8 cellular contexts compared by ENCODE assay signal in genomic region chr16:67001159-67001486, GRCh38. TPM values are rescaled to one million over a fixed set of nuclear protein-coding genes. Genes with fewer than 3 reads are reported as not detected.
DNase-seq lines count a peak whose midpoint lies in the region; ATAC-seq and TF ChIP-seq lines count a peak whose summit lies in the region.

No MANE protein-coding gene starts in this region.

- no peaks in the 10 kb centered on the region for H3K9me3 ChIP-seq in adipocyte (ENCODE audit: control insufficient read depth, low read length)
- no peaks in the 10 kb centered on the region for H3K9me3 ChIP-seq in iPS-15b (ENCODE audit: control insufficient read depth, insufficient read depth, low read length)
- H3K9me3 ChIP-seq in subcutaneous abdominal adipose tissue (ENCODE audit: control insufficient read depth in 5 of 5, low read length in 5 of 5), result no peaks in the 10 kb centered on the region

- intact Hi-C loops in activated CD4-positive, alpha-beta T cell treated with anti-CD3 and anti-CD28 coated beads, Interleukin-2, amount 10 ng/mL, durations not matched to agents 24 days and 14 days (cut with micrococcal nuclease), result no loop called here

- H3K27me3 ChIP-seq in adipocyte (replicated peaks; ENCODE audit: control insufficient read depth, insufficient read depth, low read length), result peaks cover 18% of the 10 kb centered on the region
- peaks cover 54% of the 10 kb centered on the region for H3K27me3 ChIP-seq in iPS-15b (ENCODE audit: control insufficient read depth, insufficient read depth, low read length)
- H3K27me3 ChIP-seq in subcutaneous abdominal adipose tissue (ENCODE audit: control insufficient read depth in 5 of 5, insufficient read depth in 4 of 5, low read length in 5 of 5), result peaks cover 0 to 6% (median 2%) of the 10 kb centered on the region in 5 donors

- H3K4me3 ChIP-seq in adipocyte (ENCODE audit: low read length) (peak overlapping the region; percentile 41), iPS-15b (ENCODE audit: low read depth, low read length) (peak overlapping the region; percentile 62), subcutaneous abdominal adipose tissue (ENCODE audit: low read depth in 1 of 5, low read length in 5 of 5) (peak overlapping the region in 4 of 5 donors; percentile 17 to 46 (median 36))

- no peaks in the 10 kb centered on the region for H3K27me3 Mint-ChIP-seq in activated CD4-positive, alpha-beta T cell treated with anti-CD3 and anti-CD28 coated beads, Interleukin-2, amount 10 ng/mL, durations not matched to agents 24 days and 14 days

- H3K9ac ChIP-seq in adipocyte (ENCODE audit: low read length) (no peak overlapping the region), iPS-15b (ENCODE audit: low read depth, low read length) (no peak overlapping the region), subcutaneous abdominal adipose tissue (ENCODE audit: low read length in 5 of 5) (no peak overlapping the region)

- DNase-seq in activated CD4-positive, alpha-beta T cell treated with anti-CD3 and anti-CD28 coated beads, Interleukin-2, amount 10 ng/mL, durations not matched to agents 24 days and 14 days, result no peak
- no peak for DNase-seq in activated CD4-positive, alpha-beta T cell treated with anti-CD3 and anti-CD28 coated beads, Interleukin-2, amount 50 U/mL, for 1 hour
- no peak for DNase-seq in adipocyte (ENCODE audit: low read depth)
- no peak for DNase-seq in CD1c-positive myeloid dendritic cell (ENCODE audit: extremely low spot score)
- no peak for DNase-seq in omental fat pad (ENCODE audit: low spot score)

- H3K4me1 ChIP-seq in adipocyte (ENCODE audit: control insufficient read depth, insufficient read depth, low read length) (peaks cover 19% of the 10 kb centered on the region), iPS-15b (ENCODE audit: control insufficient read depth, insufficient read depth, low read length) (peaks cover 7% of the 10 kb centered on the region), subcutaneous abdominal adipose tissue (ENCODE audit: control insufficient read depth in 5 of 5, insufficient read depth in 5 of 5, low read length in 5 of 5) (peaks cover 0 to 24% (median 19%) of the 10 kb centered on the region in 5 donors)

- no peak for TF ChIP-seq CTCF in omental fat pad (IDR thresholded peaks at IDR 0.05)

- H3K9me3 Mint-ChIP-seq in activated CD4-positive, alpha-beta T cell treated with anti-CD3 and anti-CD28 coated beads, Interleukin-2, amount 10 ng/mL, durations not matched to agents 24 days and 14 days, result no peaks in the 10 kb centered on the region

- no peak overlapping the region for H3K27ac ChIP-seq in subcutaneous abdominal adipose tissue (ENCODE audit: low read depth, low read length)

- H3K36me3 ChIP-seq in adipocyte (ENCODE audit: control insufficient read depth, insufficient read depth, low read length, severe bottlenecking) (no peaks in the 10 kb centered on the region), iPS-15b (ENCODE audit: control insufficient read depth, insufficient read depth, low read length) (no peaks in the 10 kb centered on the region), subcutaneous abdominal adipose tissue (ENCODE audit: control insufficient read depth in 5 of 5, insufficient read depth in 5 of 5, low read length in 5 of 5) (peaks cover 0 to 6% (median 0%) of the 10 kb centered on the region in 5 donors)

- peaks cover 39% of the 10 kb centered on the region for H3K4me1 Mint-ChIP-seq in activated CD4-positive, alpha-beta T cell treated with anti-CD3 and anti-CD28 coated beads, Interleukin-2, amount 10 ng/mL, durations not matched to agents 24 days and 14 days

- H3K27ac Mint-ChIP-seq in activated CD4-positive, alpha-beta T cell treated with anti-CD3 and anti-CD28 coated beads, Interleukin-2, amount 10 ng/mL, durations not matched to agents 24 days and 14 days, result no peak overlapping the region

- H3K36me3 Mint-ChIP-seq in activated CD4-positive, alpha-beta T cell treated with anti-CD3 and anti-CD28 coated beads, Interleukin-2, amount 10 ng/mL, durations not matched to agents 24 days and 14 days (ENCODE audit: low read depth), result peaks cover 34% of the 10 kb centered on the region

- H3K4me3 Mint-ChIP-seq in activated CD4-positive, alpha-beta T cell treated with anti-CD3 and anti-CD28 coated beads, Interleukin-2, amount 10 ng/mL, durations not matched to agents 24 days and 14 days, result peak overlapping the region; percentile 82

- ATAC-seq in GM19324 (IDR thresholded peaks at IDR 0.05; ENCODE audit: low FRiP score, unreplicated experiment), result no peak
- no peak for ATAC-seq in omental fat pad (ENCODE audit: low FRiP score)

RNA-seq across cellular contexts. Expression of gene CES4A, which starts 12.7 kb away (rescaled TPM):
- 27.0 and 27.5 TPM in 2 replicates for total RNA-seq in activated CD4-positive, alpha-beta T cell treated with anti-CD3 and anti-CD28 coated beads, Interleukin-2, amount 10 ng/mL, durations not matched to agents 24 days and 14 days
- 10 to 100 TPM in 3 of 4 donors, 1 to 10 TPM in 1; 4.4 to 48.1 (median 14.3) TPM for total RNA-seq in omental fat pad

RNA-seq across cellular contexts. Expression of gene CBFB, which starts 27.8 kb away (rescaled TPM):
- 163 and 172 TPM in 2 replicates for total RNA-seq in activated CD4-positive, alpha-beta T cell treated with anti-CD3 and anti-CD28 coated beads, Interleukin-2, amount 10 ng/mL, durations not matched to agents 24 days and 14 days
- total RNA-seq in omental fat pad, result 10 to 100 TPM; 30.3 to 77.6 (median 35.4) TPM

RNA-seq across cellular contexts. Expression of gene CES3, which starts 40.1 kb away (rescaled TPM):
- 6.8 and 7.0 TPM in 2 replicates for total RNA-seq in activated CD4-positive, alpha-beta T cell treated with anti-CD3 and anti-CD28 coated beads, Interleukin-2, amount 10 ng/mL, durations not matched to agents 24 days and 14 days
- 1 to 10 TPM in 1 of 4 donors, under 1 TPM in 3; 0.31 to 1.6 (median 0.84) TPM for total RNA-seq in omental fat pad
